Comparison of ENCODE assay signal across 12 cellular contexts in the genomic region with DNA sequence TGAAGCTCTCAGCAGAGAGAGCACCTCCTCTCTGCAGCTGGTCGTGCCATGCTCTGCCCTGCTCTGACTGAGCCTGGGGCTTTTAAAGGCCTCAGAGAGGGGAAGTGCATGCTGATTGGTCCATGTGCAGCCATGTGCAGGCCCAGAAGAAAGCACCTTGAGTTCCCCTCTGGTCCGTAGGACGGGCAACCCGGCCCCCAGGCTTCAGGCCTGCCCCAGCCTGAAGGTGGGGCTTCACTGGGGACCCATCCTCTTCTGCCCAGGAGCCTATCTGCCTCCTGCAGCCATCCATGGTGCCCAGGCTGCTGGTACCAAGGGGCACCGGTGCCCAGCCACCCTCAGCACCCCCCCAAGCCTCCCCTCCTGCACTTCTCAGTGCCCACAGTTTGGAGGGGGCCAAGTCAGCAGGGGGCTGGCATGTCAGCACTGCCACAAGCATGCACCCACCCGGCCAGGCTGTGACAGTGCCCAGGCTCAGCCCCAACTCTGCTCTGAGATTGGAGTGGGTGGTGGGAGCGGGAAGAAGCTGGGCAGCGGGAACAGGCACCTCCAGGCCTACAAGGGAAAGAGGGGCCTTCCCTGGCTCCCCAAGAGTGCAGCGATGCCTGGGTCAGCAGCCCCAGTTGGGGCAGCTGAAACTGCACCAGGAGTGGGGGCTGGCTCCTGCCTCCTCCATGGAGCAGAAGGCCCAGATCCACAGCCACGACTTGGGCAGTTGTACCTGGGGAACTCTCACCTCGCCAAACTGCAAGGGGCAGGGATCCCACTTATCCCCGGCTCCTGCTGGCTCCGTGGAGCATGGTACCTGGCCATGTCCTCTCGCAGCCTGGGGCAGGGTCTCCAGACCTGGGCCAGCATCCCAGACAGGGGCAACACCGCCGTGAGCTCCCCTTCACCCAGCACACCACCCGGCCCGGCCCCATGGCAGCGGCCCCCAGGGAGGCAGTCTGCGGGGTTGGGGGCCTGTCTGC. TPM values are rescaled to one million over a fixed set of nuclear protein-coding genes. Genes with fewer than 3 reads are reported as not detected.
DNase-seq lines count a peak whose midpoint lies in the region; ATAC-seq and TF ChIP-seq lines count a peak whose summit lies in the region.
"Had no signal": no experiment of that assay in that cellular context is flagged by ENCODE, and none has a peak within 500 bp of the region (broad histone marks: within the 10 kb centered on the region; RNA-seq: fewer than 3 reads in every experiment).

No MANE protein-coding gene starts in this region.

- no peak overlapping the region for H3K4me3 Mint-ChIP-seq in natural killer cell
- no peak overlapping the region for H3K4me3 Mint-ChIP-seq in Calu3 (ENCODE audit: low read depth, unreplicated experiment)
- H3K4me3 Mint-ChIP-seq in stimulated activated effector memory CD8-positive, alpha-beta T cell treated with anti-CD3 and anti-CD28 coated beads, Interleukin-12 subunit alpha, Interleukin-12 subunit beta, amount 100 ng/mL, for 72 hours: no peak overlapping the region
- H3K4me3 Mint-ChIP-seq: GM23338 had no signal

- peak; percentile 28 for ATAC-seq in esophagus mucosa
- no peak for ATAC-seq in natural killer cell
- ATAC-seq in upper lobe of left lung (ENCODE audit: low FRiP score in 2 of 2): no peak
- no peak for ATAC-seq in stimulated activated effector memory CD8-positive, alpha-beta T cell treated with anti-CD3 and anti-CD28 coated beads, Interleukin-12 subunit alpha, Interleukin-12 subunit beta, amount 100 ng/mL, for 72 hours

- H3K27me3 ChIP-seq in upper lobe of left lung: no peaks in the 10 kb centered on the region

- H3K4me1 Mint-ChIP-seq in natural killer cell (no peaks in the 10 kb centered on the region), Calu3 (ENCODE audit: low read depth, unreplicated experiment) (no peaks in the 10 kb centered on the region)
- H3K4me1 Mint-ChIP-seq in stimulated activated effector memory CD8-positive, alpha-beta T cell treated with anti-CD3 and anti-CD28 coated beads, Interleukin-12 subunit alpha, Interleukin-12 subunit beta, amount 100 ng/mL, for 72 hours: no peaks in the 10 kb centered on the region

- H3K9me3 Mint-ChIP-seq in natural killer cell (peaks cover 0 to 9% of the 10 kb centered on the region in 2 donors), Calu3 (ENCODE audit: low read depth, unreplicated experiment) (no peaks in the 10 kb centered on the region)
- H3K9me3 Mint-ChIP-seq in stimulated activated effector memory CD8-positive, alpha-beta T cell treated with anti-CD3 and anti-CD28 coated beads, Interleukin-12 subunit alpha, Interleukin-12 subunit beta, amount 100 ng/mL, for 72 hours: peaks cover 6% of the 10 kb centered on the region

- no peak for TF ChIP-seq EP300 in upper lobe of left lung (IDR thresholded peaks at IDR 0.05)

- H3K27ac Mint-ChIP-seq in natural killer cell: no peak overlapping the region
- H3K27ac Mint-ChIP-seq in Calu3 (ENCODE audit: unreplicated experiment): no peak overlapping the region
- no peak overlapping the region for H3K27ac Mint-ChIP-seq in stimulated activated effector memory CD8-positive, alpha-beta T cell treated with anti-CD3 and anti-CD28 coated beads, Interleukin-12 subunit alpha, Interleukin-12 subunit beta, amount 100 ng/mL, for 72 hours
- H3K27ac Mint-ChIP-seq: GM23338 had no signal

- WGBS in upper lobe of left lung, 2 donors: 87 to 93% methylated on average over 9 to 17 of the region's 20 CpGs

- peaks cover 0 to 27% (median 11%) of the 10 kb centered on the region in 4 donors for H3K36me3 ChIP-seq in upper lobe of left lung

- peaks cover 0 to 16% (median 4%) of the 10 kb centered on the region in 4 donors for H3K4me1 ChIP-seq in upper lobe of left lung

- BruUV-seq in Calu3 (replicated peaks; lab: Mats Ljungman, UMichigan): no TSS peak

- H3K27me3 Mint-ChIP-seq in natural killer cell (ENCODE audit: low read depth in 2 of 2): peaks cover 3 to 15% of the 10 kb centered on the region in 2 donors
- no peaks in the 10 kb centered on the region for H3K27me3 Mint-ChIP-seq in Calu3 (ENCODE audit: unreplicated experiment)

- TF ChIP-seq POLR2A in upper lobe of left lung (IDR thresholded peaks at IDR 0.05): no peak

- peaks cover 0 to under 1% (median 0%) of the 10 kb centered on the region in 4 donors for H3K9me3 ChIP-seq in upper lobe of left lung

- H3K27ac ChIP-seq in upper lobe of left lung: peak overlapping the region in 1 of 4 donors; percentile 16

- DNase-seq in activated gamma-delta T cell treated with Interleukin-2 at 50 U/mL for 16 hours (peak; percentile 1), activated gamma-delta T cell (lab: John Stamatoyannopoulos, UW) (no peak), natural killer cell (peak; percentile 7), upper lobe of left lung (peak; percentile 18 to 58), Calu3 (no peak), SW 1271 (lab: John Stamatoyannopoulos, UW) (no peak)
- no peak for DNase-seq in stimulated activated effector memory CD8-positive, alpha-beta T cell treated with anti-CD3 and anti-CD28 coated beads, Interleukin-12 subunit alpha, Interleukin-12 subunit beta, amount 100 ng/mL, for 72 hours (ENCODE audit: low spot score in 2 of 2)
- DNase-seq: NCI-H1105, NCI-H510A treated with DMSO at 0.1 percent for 48 hours, trophoblast cell had no signal

- H3K36me3 Mint-ChIP-seq in natural killer cell: peaks cover 2% of the 10 kb centered on the region
- no peaks in the 10 kb centered on the region for H3K36me3 Mint-ChIP-seq in Calu3 (ENCODE audit: insufficient read depth, unreplicated experiment)
- H3K36me3 Mint-ChIP-seq in stimulated activated effector memory CD8-positive, alpha-beta T cell treated with anti-CD3 and anti-CD28 coated beads, Interleukin-12 subunit alpha, Interleukin-12 subunit beta, amount 100 ng/mL, for 72 hours: no peaks in the 10 kb centered on the region

- CTCF ChIA-PET in Calu3 (lab: Charles Lee): no interaction called here

- intact Hi-C loops in natural killer cell (cut with micrococcal nuclease) (no loop called here), Calu3 (cut with micrococcal nuclease; ENCODE audit: unreplicated experiment) (no loop called here)

- TF ChIP-seq CTCF in natural killer cell (IDR thresholded peaks at IDR 0.05) (no peak), upper lobe of left lung (IDR thresholded peaks at IDR 0.05) (no peak), Calu3 (IDR thresholded peaks at IDR 0.05; ENCODE audit: unreplicated experiment) (no peak)

- no peak overlapping the region for H3K4me3 ChIP-seq in upper lobe of left lung
- H3K4me3 ChIP-seq: GM23338 had no signal

RNA-seq across cellular contexts. Expression of gene COL6A2, which starts 11.6 kb away (rescaled TPM):
- total RNA-seq in esophagus mucosa: 20.5 TPM
- total RNA-seq in natural killer cell: 100 to 1,000 TPM in 1 of 3 donors, 10 to 100 TPM in 2; 93.9 to 110 (median 97.2) TPM
- total RNA-seq in upper lobe of left lung: 100 to 1,000 TPM; 105 to 522 (median 304) TPM
- 3.4 and 3.8 TPM in 2 replicates for total RNA-seq in Calu3 (2022)

RNA-seq across cellular contexts. Expression of gene FTCD, which starts 45.8 kb away (rescaled TPM):
- total RNA-seq in esophagus mucosa: 0.36 TPM
- under 1 TPM in 1 of 3 donors, not detected in 2; 0.34 TPM for total RNA-seq in natural killer cell
- total RNA-seq in upper lobe of left lung: under 1 TPM in 2 of 6 donors, not detected in 4; 0.69 to 0.98 TPM
- 0.31 and 1.3 TPM in 2 replicates for total RNA-seq in Calu3 (2022)

Comparison
In these comparisons a context has a peak if more than half of its experiments do, and no peak if none do; other contexts are left out.
1. DNase-seq: peak in activated gamma-delta T cell treated with Interleukin-2 at 50 U/mL for 16 hours (single experiment), natural killer cell (single experiment) and upper lobe of left lung (2 of 2); none in activated gamma-delta T cell (single experiment), Calu3 (single experiment), SW 1271 (0 of 2) and stimulated activated effector memory CD8-positive, alpha-beta T cell treated with anti-CD3 and anti-CD28 coated beads, Interleukin-12 subunit alpha, Interleukin-12 subunit beta, amount 100 ng/mL, for 72 hours (0 of 2).